Comparison of ENCODE assay signal across 20 cellular contexts in the genomic region with DNA sequence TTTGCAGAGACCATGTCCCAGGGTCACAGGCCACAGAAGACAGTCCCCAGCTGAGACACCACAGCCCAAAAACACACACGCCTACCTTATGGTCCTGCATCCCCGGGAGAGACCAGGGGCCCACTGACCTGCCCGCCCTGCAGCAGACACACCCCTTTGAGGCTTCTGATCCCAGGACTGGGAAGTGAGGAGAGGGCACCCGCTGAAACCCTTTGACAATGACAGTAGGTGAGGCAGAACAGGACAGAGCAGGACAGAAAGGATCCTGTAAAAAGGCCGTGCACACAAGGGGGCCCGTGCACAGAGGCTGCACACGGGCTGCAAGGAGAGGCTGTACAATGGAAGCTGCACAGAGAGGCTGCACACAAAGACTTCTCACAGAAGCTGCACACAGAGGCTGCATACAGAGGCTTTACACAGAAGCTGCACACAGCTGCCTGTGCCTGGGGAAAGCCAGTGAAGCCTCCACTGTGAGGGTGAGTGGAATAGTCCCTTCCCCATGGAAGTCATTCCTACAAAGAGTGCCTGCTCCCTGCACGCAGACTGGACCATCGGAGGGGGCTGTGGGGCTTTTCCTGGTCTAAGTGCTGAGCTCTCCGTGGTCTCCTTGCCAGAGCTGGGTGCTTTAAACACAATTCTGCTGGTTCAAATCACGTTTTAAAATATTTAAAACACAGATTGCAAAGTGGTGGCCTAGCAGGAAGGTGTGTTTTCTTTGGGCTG.
"Had no signal": no experiment of that assay in that cellular context is flagged by ENCODE, and none has a peak within 500 bp of the region (broad histone marks: within the 10 kb centered on the region; RNA-seq: fewer than 3 reads in every experiment).

No MANE protein-coding gene starts in this region.

- H3K36me3 ChIP-seq: ovary, right atrium auricular region, spleen, thoracic aorta had no signal

- H3K27ac ChIP-seq: ovary, psoas muscle, right atrium auricular region, spleen, thoracic aorta, VCaP had no signal

- H3K27me3 ChIP-seq: ovary, right atrium auricular region had no signal

- DNase-seq: activated CD4-positive, alpha-beta T cell treated with anti-CD3 and anti-CD28 coated beads, Interleukin-2, amount 50 U/mL, for 1 hour; activated CD4-positive, CD25-positive, alpha-beta regulatory T cell treated with anti-CD3 and anti-CD28 coated beads, Interleukin-2, amount 50 U/mL, for 72 hours; activated gamma-delta T cell treated with Interleukin-2 at 50 U/mL for 16 hours; activated T-cell treated with anti-CD3 and anti-CD28 coated beads for 4 hours; aorta; effector CD8-positive, alpha-beta T cell; hippocampal formation; mesenchymal stem cell; mucosa of descending colon; ovary; psoas muscle; spleen; stimulated activated CD4-positive, alpha-beta T cell treated with anti-CD3 and anti-CD28 coated beads, Interleukin-4, amount 100 ng/mL, for 1 hour; stimulated activated naive CD4-positive, alpha-beta T cell; T-cell had no signal

- H3K4me1 ChIP-seq: psoas muscle, right atrium auricular region, spleen had no signal

- H3K4me3 ChIP-seq: mucosa of descending colon, ovary, psoas muscle, right atrium auricular region, spleen, thoracic aorta had no signal

- H3K9me3 ChIP-seq: mucosa of descending colon, ovary, psoas muscle, right atrium auricular region, spleen, thoracic aorta had no signal

- ATAC-seq: esophagus mucosa, mucosa of descending colon, psoas muscle, SK-N-SH treated with all-trans-retinoic acid at 6 μM for 48 hours, T-cell had no signal
